Comparison of ENCODE assay signal across 1 cellular context in the genomic region with DNA sequence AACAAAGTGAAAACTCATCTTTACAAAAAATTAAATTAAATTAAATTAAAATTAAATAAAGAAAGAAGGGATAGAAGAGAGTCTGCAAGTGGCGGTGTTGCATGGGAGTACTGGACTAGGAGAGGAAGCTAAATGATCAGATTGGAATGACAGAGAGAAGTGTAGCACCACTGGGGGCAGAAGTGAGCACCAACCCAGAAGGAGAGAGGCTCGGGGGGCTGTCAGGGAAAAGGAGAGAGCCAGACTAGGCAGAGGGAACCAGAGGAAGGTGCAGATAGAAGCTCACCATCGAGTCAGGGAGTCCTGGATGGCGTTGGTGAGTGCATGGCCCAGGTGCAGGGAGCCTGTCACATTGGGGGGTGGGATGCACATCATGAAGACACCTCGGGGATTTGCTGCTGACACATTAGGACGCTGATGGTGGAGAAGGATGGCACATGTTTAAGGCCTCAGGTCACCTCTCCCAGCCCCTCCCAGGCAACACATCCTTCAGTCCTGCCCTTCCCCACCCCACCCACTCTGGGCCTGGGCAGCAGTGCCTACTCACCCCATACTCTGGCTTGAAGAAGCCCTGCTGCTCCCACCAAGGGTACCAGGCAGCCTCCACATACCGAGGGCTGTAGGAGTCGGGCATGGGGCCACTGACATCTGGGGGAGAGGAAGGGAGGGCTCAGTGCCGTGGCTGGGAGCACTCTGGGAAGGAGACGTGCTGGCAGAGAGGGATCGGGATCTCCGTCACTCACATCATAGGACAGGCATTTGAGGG.
TF ChIP-seq lines count a peak whose summit lies in the region.

No MANE protein-coding gene starts in this region.

TF ChIP-seq in GM12878, 131 proteins besides CTCF, POLR2A, EP300 and RAD21:
- TF ChIP-seq FOXK2 (IDR thresholded peaks at IDR 0.05) (no peak), BACH1 (IDR thresholded peaks at IDR 0.05; ENCODE audit: borderline replicate concordance) (no peak), HDGF (IDR thresholded peaks at IDR 0.05) (0 out of 2 replicates have a peak, but pooled peaks have one; percentile 27), TCF3 (IDR thresholded peaks at IDR 0.05; ENCODE audit: borderline replicate concordance, insufficient read depth, low read depth, low read length) (no peak), NR2C2 (IDR thresholded peaks at IDR 0.05; ENCODE audit: borderline replicate concordance, control insufficient read depth, insufficient read length, low read depth) (no peak), POLR2AphosphoS5 (IDR thresholded peaks at IDR 0.05; ENCODE audit: low read length) (no peak), POU2F2 (IDR thresholded peaks at IDR 0.05; ENCODE audit: borderline replicate concordance, low read depth, low read length) (no peak), IRF4 (IDR thresholded peaks at IDR 0.05; ENCODE audit: low read depth, low read length) (no peak), REST (IDR thresholded peaks at IDR 0.05; ENCODE audit: low read depth, low read length) (no peak), ZNF274 (IDR thresholded peaks at IDR 0.05; ENCODE audit: insufficient read depth, insufficient read length) (no peak), NBN (IDR thresholded peaks at IDR 0.05) (no peak), ZBED1 (IDR thresholded peaks at IDR 0.05; ENCODE audit: borderline replicate concordance) (no peak), HCFC1 (IDR thresholded peaks at IDR 0.05; ENCODE audit: low read length) (no peak), ZNF622 (IDR thresholded peaks at IDR 0.05) (no peak)
- TF ChIP-seq, protein P1, sequence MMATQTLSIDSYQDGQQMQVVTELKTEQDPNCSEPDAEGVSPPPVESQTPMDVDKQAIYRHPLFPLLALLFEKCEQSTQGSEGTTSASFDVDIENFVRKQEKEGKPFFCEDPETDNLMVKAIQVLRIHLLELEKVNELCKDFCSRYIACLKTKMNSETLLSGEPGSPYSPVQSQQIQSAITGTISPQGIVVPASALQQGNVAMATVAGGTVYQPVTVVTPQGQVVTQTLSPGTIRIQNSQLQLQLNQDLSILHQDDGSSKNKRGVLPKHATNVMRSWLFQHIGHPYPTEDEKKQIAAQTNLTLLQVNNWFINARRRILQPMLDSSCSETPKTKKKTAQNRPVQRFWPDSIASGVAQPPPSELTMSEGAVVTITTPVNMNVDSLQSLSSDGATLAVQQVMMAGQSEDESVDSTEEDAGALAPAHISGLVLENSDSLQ (IDR thresholded peaks at IDR 0.05) = peak; percentile 30; the same call in 1 of the 2 replicates
- TF ChIP-seq, protein P2, sequence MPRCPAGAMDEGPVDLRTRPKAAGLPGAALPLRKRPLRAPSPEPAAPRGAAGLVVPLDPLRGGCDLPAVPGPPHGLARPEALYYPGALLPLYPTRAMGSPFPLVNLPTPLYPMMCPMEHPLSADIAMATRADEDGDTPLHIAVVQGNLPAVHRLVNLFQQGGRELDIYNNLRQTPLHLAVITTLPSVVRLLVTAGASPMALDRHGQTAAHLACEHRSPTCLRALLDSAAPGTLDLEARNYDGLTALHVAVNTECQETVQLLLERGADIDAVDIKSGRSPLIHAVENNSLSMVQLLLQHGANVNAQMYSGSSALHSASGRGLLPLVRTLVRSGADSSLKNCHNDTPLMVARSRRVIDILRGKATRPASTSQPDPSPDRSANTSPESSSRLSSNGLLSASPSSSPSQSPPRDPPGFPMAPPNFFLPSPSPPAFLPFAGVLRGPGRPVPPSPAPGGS (IDR thresholded peaks at IDR 0.05; ENCODE audit: borderline replicate concordance, insufficient read depth, low read depth, low read length, poor library complexity, severe bottlenecking) = no peak
- TF ChIP-seq, protein P3, sequence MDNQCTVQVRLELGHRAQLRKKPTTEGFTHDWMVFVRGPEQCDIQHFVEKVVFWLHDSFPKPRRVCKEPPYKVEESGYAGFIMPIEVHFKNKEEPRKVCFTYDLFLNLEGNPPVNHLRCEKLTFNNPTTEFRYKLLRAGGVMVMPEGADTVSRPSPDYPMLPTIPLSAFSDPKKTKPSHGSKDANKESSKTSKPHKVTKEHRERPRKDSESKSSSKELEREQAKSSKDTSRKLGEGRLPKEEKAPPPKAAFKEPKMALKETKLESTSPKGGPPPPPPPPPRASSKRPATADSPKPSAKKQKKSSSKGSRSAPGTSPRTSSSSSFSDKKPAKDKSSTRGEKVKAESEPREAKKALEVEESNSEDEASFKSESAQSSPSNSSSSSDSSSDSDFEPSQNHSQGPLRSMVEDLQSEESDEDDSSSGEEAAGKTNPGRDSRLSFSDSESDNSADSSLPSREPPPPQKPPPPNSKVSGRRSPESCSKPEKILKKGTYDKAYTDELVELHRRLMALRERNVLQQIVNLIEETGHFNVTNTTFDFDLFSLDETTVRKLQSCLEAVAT (IDR thresholded peaks at IDR 0.05) = no peak
TF ChIP-seq in GM12878: peak in this region for 2.
